14 cellular contexts compared by ENCODE assay signal in genomic region chrX:78375894-78376293, GRCh38. TPM values are rescaled to one million over a fixed set of nuclear protein-coding genes. Genes with fewer than 3 reads are reported as not detected.
A peak's percentile ranks its signal among the peaks of the same experiment; 100 is the strongest.
DNase-seq lines count a peak whose midpoint lies in the region; ATAC-seq, FAIRE-seq and TF ChIP-seq lines count a peak whose summit lies in the region.
"Had no signal": no experiment of that assay in that cellular context is flagged by ENCODE, and none has a peak within 500 bp of the region (broad histone marks: within the 10 kb centered on the region; RNA-seq: fewer than 3 reads in every experiment).

No MANE protein-coding gene starts in this region.

- no peaks in the 10 kb centered on the region for H3K9me3 ChIP-seq in keratinocyte (ENCODE audit: control insufficient read depth, low read depth, low read length)
- no peaks in the 10 kb centered on the region for H3K9me3 ChIP-seq in adrenal gland (replicated peaks in 1 of 3)

- no peak for TF ChIP-seq POLR2A in adrenal gland (IDR thresholded peaks at IDR 0.05)

- H3K36me3 ChIP-seq in keratinocyte (ENCODE audit: control insufficient read depth in 2 of 2, extremely low read depth in 1 of 2, insufficient read depth in 2 of 2, low read length in 2 of 2) (no peaks in the 10 kb centered on the region), adrenal gland (replicated peaks in 1 of 2) (no peaks in the 10 kb centered on the region)

- H3K4me1 ChIP-seq in keratinocyte (ENCODE audit: control insufficient read depth, extremely low read depth, insufficient read depth, low read length) (peaks cover 13% of the 10 kb centered on the region), adrenal gland (replicated peaks in 1 of 2) (no peaks in the 10 kb centered on the region)

- no peaks in the 10 kb centered on the region for H3K79me2 ChIP-seq in keratinocyte (ENCODE audit: control insufficient read depth, insufficient read depth, low read length)

- H3K9me1 ChIP-seq in keratinocyte (ENCODE audit: control insufficient read depth, extremely low read depth, insufficient read depth, low read length): no peaks in the 10 kb centered on the region

- FAIRE-seq in RCC 7860 (lab: Jason Lieb, UNC) (no peak), keratinocyte (lab: Jason Lieb, UNC) (no peak)

- H3K4me2 ChIP-seq in keratinocyte (ENCODE audit: control insufficient read depth, extremely low read depth, insufficient read depth, low read depth, low read length): no peak overlapping the region

- intact Hi-C loops in adrenal gland (cut with DNase I): no loop called here

- CTCF ChIA-PET in HEK293T (lab: Yijun Ruan, JAX): no interaction called here

- dilution Hi-C loops in keratinocyte (cut with MboI; ENCODE audit: extremely low pct_ligation_motif_present, low sequenced_read_pairs): no loop called here

- DNase-seq in RCC 7860 (ENCODE audit: low spot score) (peak; percentile 21), keratinocyte (ENCODE audit: low read depth, low spot score) (peak; percentile 23), adrenal gland (no peak), NCI-H510A (lab: John Stamatoyannopoulos, UW) (no peak), NCI-H2107 treated with DMSO at 0.1 percent for 48 hours (lab: John Stamatoyannopoulos, UW; ENCODE audit: unreplicated experiment) (no peak), HEK293T (ENCODE audit: extremely low spot score) (no peak)
- DNase-seq: GOT3; right cardiac atrium; stimulated activated naive CD4-positive, alpha-beta T cell had no signal

- peak; percentile 26 for TF ChIP-seq CTCF in GM12873 (IDR thresholded peaks at IDR 0.05; ENCODE audit: insufficient read depth, low read depth, low read length, missing control alignments)
- TF ChIP-seq CTCF in keratinocyte (optimal IDR thresholded peaks at IDR 0.05 in 1 of 3, IDR thresholded peaks at IDR 0.05 in 1 of 3, conservative IDR thresholded peaks at IDR 0.05 in 1 of 3; ENCODE audit: extremely low read depth in 1 of 3, insufficient read depth in 2 of 3, low read length in 3 of 3): peak in 1 of 3 experiments; percentile 29
- TF ChIP-seq CTCF in adrenal gland (IDR thresholded peaks at IDR 0.05): no peak

- peak overlapping the region; percentile 8 for H3K27ac ChIP-seq in keratinocyte (ENCODE audit: control insufficient read depth, insufficient read depth, low read length)
- H3K27ac ChIP-seq in adrenal gland: no peak overlapping the region

- H2AFZ ChIP-seq in keratinocyte (ENCODE audit: control insufficient read depth, low read length): peak overlapping the region; percentile 59

- H3K27me3 ChIP-seq in keratinocyte (ENCODE audit: control insufficient read depth, extremely low read depth, insufficient read depth, low read length): no peaks in the 10 kb centered on the region
- peaks cover 3% of the 10 kb centered on the region for H3K27me3 ChIP-seq in adrenal gland

- POLR2A ChIA-PET in HEK293T (lab: Yijun Ruan, JAX): no interaction called here

- H3K9ac ChIP-seq in keratinocyte (ENCODE audit: control insufficient read depth, extremely low read depth, insufficient read depth, low read length): no peak overlapping the region

- H3K4me3 ChIP-seq in keratinocyte (ENCODE audit: control insufficient read depth in 2 of 3, extremely low read depth in 1 of 3, insufficient read depth in 2 of 3, low read depth in 1 of 3, low read length in 3 of 3) (no peak overlapping the region), adrenal gland (no peak overlapping the region)

- ATAC-seq in HG03159 (IDR thresholded peaks at IDR 0.05; ENCODE audit: unreplicated experiment): peak; percentile 85
- ATAC-seq: right cardiac atrium had no signal

- H4K20me1 ChIP-seq in keratinocyte (ENCODE audit: control insufficient read depth, extremely low read depth, insufficient read depth, low read length): no peaks in the 10 kb centered on the region

TF ChIP-seq in HEK293T, 16 proteins besides CTCF, POLR2A, EP300 and RAD21:
- TF ChIP-seq ELF4 (IDR thresholded peaks at IDR 0.05) (no peak), SP1 (IDR thresholded peaks at IDR 0.05) (no peak), PKNOX1 (IDR thresholded peaks at IDR 0.05) (no peak)

RNA-seq across cellular contexts. Expression of gene CYSLTR1, which starts 48.5 kb away (rescaled TPM):
- 0.03 TPM in 1 of 3 replicates, not detected in the others for polyA plus RNA-seq in keratinocyte
- polyA plus RNA-seq in keratinocyte (2011; ENCODE audit: low read depth): not detected
- not detected in 2 replicates for polyA plus RNA-seq in keratinocyte (2011; cell fraction: cytosol; rRNA removed)
- polyA plus RNA-seq in keratinocyte (2011; cell fraction: nucleus; rRNA removed): not detected in 2 replicates
- not detected in 2 replicates for polyA plus RNA-seq in keratinocyte (2012; ENCODE audit: low replicate concordance)
- polyA minus RNA-seq in keratinocyte: 0.06 to 0.13 TPM in 2 of 3 replicates, not detected in the other
- not detected for polyA minus RNA-seq in keratinocyte (2011; cell fraction: cytosol; rRNA and poly(A)+ RNA removed)
- polyA minus RNA-seq in keratinocyte (2011; cell fraction: nucleus; rRNA and poly(A)+ RNA removed): not detected in 2 replicates
- total RNA-seq in adrenal gland: 1 to 10 TPM; 1.1 to 4.8 (median 2.5) TPM
- 1 to 10 TPM in 1 of 3 donors, under 1 TPM in 2; 0.64 to 1.9 (median 0.88) TPM for polyA plus RNA-seq in adrenal gland
- total RNA-seq: epithelial cell of proximal tubule, lung microvascular endothelial cell, SK-MEL-5 had no signal

Comparison
In these comparisons a context has a peak if more than half of its experiments do, and no peak if none do; other contexts are left out.
1. DNase-seq: peak in RCC 7860 (single experiment) and keratinocyte (single experiment); none in adrenal gland (0 of 7), NCI-H510A (single experiment), NCI-H2107 treated with DMSO at 0.1 percent for 48 hours (single experiment) and HEK293T (single experiment).